Comparison of ENCODE assay signal across 8 cellular contexts in genomic region chr6:7137335-7138106, GRCh38. TPM values are rescaled to one million over a fixed set of nuclear protein-coding genes. Genes with fewer than 3 reads are reported as not detected.
DNase-seq lines count a peak whose midpoint lies in the region; ATAC-seq and TF ChIP-seq lines count a peak whose summit lies in the region.

No MANE protein-coding gene starts in this region.

- CTCF ChIA-PET in RWPE1 (lab: Yijun Ruan, JAX), result no interaction called here

- H2AFZ ChIP-seq in hepatocyte, result no peak overlapping the region

- H3K9me2 ChIP-seq in hepatocyte (replicated peaks; ENCODE audit: insufficient read depth), result no peaks in the 10 kb centered on the region

- H3K4me1 Mint-ChIP-seq in activated naive CD4-positive, alpha-beta T cell treated with anti-CD3 and anti-CD28 coated beads, Interleukin-2, amount 50 U/mL, for 24 hours, result peaks cover 86% of the 10 kb centered on the region

- TF ChIP-seq CTCF in RWPE1 (conservative IDR thresholded peaks at IDR 0.05; ENCODE audit: low read depth) (no peak), hepatocyte (IDR thresholded peaks at IDR 0.05; ENCODE audit: poor library complexity) (no peak)

- no peaks in the 10 kb centered on the region for H3K9me3 Mint-ChIP-seq in activated naive CD4-positive, alpha-beta T cell treated with anti-CD3 and anti-CD28 coated beads, Interleukin-2, amount 50 U/mL, for 24 hours

- peaks cover 91% of the 10 kb centered on the region for H3K79me2 ChIP-seq in hepatocyte

- peak overlapping the region; percentile 30 for H3K4me2 ChIP-seq in hepatocyte

- H3K27ac ChIP-seq in RWPE1, result peak overlapping the region; percentile 68
- peak overlapping the region; percentile 68 for H3K27ac ChIP-seq in hepatocyte

- H3K4me3 Mint-ChIP-seq in activated naive CD4-positive, alpha-beta T cell treated with anti-CD3 and anti-CD28 coated beads, Interleukin-2, amount 50 U/mL, for 24 hours, result peak overlapping the region; percentile 81

- WGBS in hepatocyte (ENCODE audit: low lambda C conversion rate, missing lambda C conversion rate), result 28% methylated on average over 11 of the region's 11 CpGs

- peak; percentile 48 for ATAC-seq in Right ventricle myocardium inferior
- peak; percentile 34 for ATAC-seq in HG03108 (IDR thresholded peaks at IDR 0.05; ENCODE audit: unreplicated experiment)

- no peaks in the 10 kb centered on the region for H3K36me3 ChIP-seq in hepatocyte (replicated peaks; ENCODE audit: insufficient read depth, low read depth)

- peaks cover 15% of the 10 kb centered on the region for H4K20me1 ChIP-seq in hepatocyte (ENCODE audit: insufficient read depth, poor library complexity, severe bottlenecking)

- no peaks in the 10 kb centered on the region for H3K9me3 ChIP-seq in hepatocyte (ENCODE audit: low read depth)

- H3K4me1 ChIP-seq in hepatocyte (ENCODE audit: insufficient read depth), result peaks cover 33% of the 10 kb centered on the region

- H3K36me3 Mint-ChIP-seq in activated naive CD4-positive, alpha-beta T cell treated with anti-CD3 and anti-CD28 coated beads, Interleukin-2, amount 50 U/mL, for 24 hours, result no peaks in the 10 kb centered on the region

- H3K27ac Mint-ChIP-seq in activated naive CD4-positive, alpha-beta T cell treated with anti-CD3 and anti-CD28 coated beads, Interleukin-2, amount 50 U/mL, for 24 hours, result peak overlapping the region; percentile 97

- H3K27me3 Mint-ChIP-seq in activated naive CD4-positive, alpha-beta T cell treated with anti-CD3 and anti-CD28 coated beads, Interleukin-2, amount 50 U/mL, for 24 hours, result no peaks in the 10 kb centered on the region

- POLR2A ChIA-PET in RWPE1 (lab: Yijun Ruan, JAX; ENCODE audit: low non-redundant PET), result no interaction called here

- intact Hi-C loops in Right ventricle myocardium inferior (cut with DNase I), result no loop called here
- intact Hi-C loops in cardiac septum (cut with DNase I), result no loop called here

- no peaks in the 10 kb centered on the region for H3K27me3 ChIP-seq in hepatocyte

- H3K4me3 ChIP-seq in hepatocyte, result no peak overlapping the region

- DNase-seq in Right ventricle myocardium inferior (ENCODE audit: missing footprints) (peak; percentile 88), cardiac septum (ENCODE audit: low spot score) (no peak), RWPE1 (ENCODE audit: low spot score) (no peak), hepatocyte (ENCODE audit: low spot score) (no peak), LoVo (ENCODE audit: low spot score) (no peak)
- DNase-seq in stimulated activated CD4-positive, alpha-beta T cell treated with anti-CD3 and anti-CD28 coated beads, Interleukin-15, amount 100 ng/mL, for 48 hours (ENCODE audit: low read depth in 2 of 2), result peak; percentile 56 to 59

RNA-seq across cellular contexts. Expression of gene RREB1, which starts 29.8 kb away (rescaled TPM):
- total RNA-seq in Right ventricle myocardium inferior, result 34.2 TPM
- 27.8 TPM for total RNA-seq in cardiac septum
- total RNA-seq in hepatocyte, result 23.6 and 28.7 TPM in 2 replicates
- polyA plus RNA-seq in hepatocyte, result 15.2 and 19.7 TPM in 2 replicates

Comparison
In these comparisons a context has a peak if more than half of its experiments do, and no peak if none do; other contexts are left out.
1. DNase-seq: peak in Right ventricle myocardium inferior (single experiment) and stimulated activated CD4-positive, alpha-beta T cell treated with anti-CD3 and anti-CD28 coated beads, Interleukin-15, amount 100 ng/mL, for 48 hours (2 of 2); none in cardiac septum (single experiment), RWPE1 (single experiment), hepatocyte (single experiment) and LoVo (single experiment).